10 cellular contexts compared by ENCODE assay signal in genomic region chr1:191695865-191696264, GRCh38.
DNase-seq lines count a peak whose midpoint lies in the region; ATAC-seq lines count a peak whose summit lies in the region.
"Had no signal": no experiment of that assay in that cellular context is flagged by ENCODE, and none has a peak within 500 bp of the region (broad histone marks: within the 10 kb centered on the region; RNA-seq: fewer than 3 reads in every experiment).

No MANE protein-coding gene starts in this region.

- no peaks in the 10 kb centered on the region for H3K4me1 Mint-ChIP-seq in activated naive CD4-positive, alpha-beta T cell treated with anti-CD3 and anti-CD28 coated beads for 36 hours (ENCODE audit: low read depth)
- H3K4me1 Mint-ChIP-seq in activated naive CD4-positive, alpha-beta T cell treated with anti-CD3 and anti-CD28 coated beads, Interleukin-2, amount 10 ng/mL, durations not matched to agents 7 days and 5 days: no peaks in the 10 kb centered on the region

- peaks cover 2% of the 10 kb centered on the region for H3K27me3 Mint-ChIP-seq in activated naive CD4-positive, alpha-beta T cell treated with anti-CD3 and anti-CD28 coated beads for 36 hours (ENCODE audit: low read depth)
- no peaks in the 10 kb centered on the region for H3K27me3 Mint-ChIP-seq in activated naive CD4-positive, alpha-beta T cell treated with anti-CD3 and anti-CD28 coated beads, Interleukin-2, amount 10 ng/mL, durations not matched to agents 7 days and 5 days

- no peak overlapping the region for H3K4me3 Mint-ChIP-seq in activated naive CD4-positive, alpha-beta T cell treated with anti-CD3 and anti-CD28 coated beads for 36 hours
- H3K4me3 Mint-ChIP-seq in activated naive CD4-positive, alpha-beta T cell treated with anti-CD3 and anti-CD28 coated beads, Interleukin-2, amount 10 ng/mL, durations not matched to agents 7 days and 5 days: no peak overlapping the region

- peak; percentile 42 for DNase-seq in foreskin melanocyte
- DNase-seq in activated T-cell treated with anti-CD3 and anti-CD28 coated beads, Interleukin-2, amount 50 U/mL, for 48 hours: no peak
- no peak for DNase-seq in COLO829 (ENCODE audit: low spot score)
- no peak for DNase-seq in activated naive CD4-positive, alpha-beta T cell treated with anti-CD3 and anti-CD28 coated beads for 36 hours
- no peak for DNase-seq in activated naive CD4-positive, alpha-beta T cell treated with anti-CD3 and anti-CD28 coated beads, Interleukin-2, amount 10 ng/mL, durations not matched to agents 7 days and 5 days
- DNase-seq: NCI-H1436, psoas muscle had no signal

- peak; percentile 91 for ATAC-seq in GM18907 (IDR thresholded peaks at IDR 0.05; ENCODE audit: unreplicated experiment)
- peak; percentile 68 for ATAC-seq in HG02571 (IDR thresholded peaks at IDR 0.05; ENCODE audit: unreplicated experiment)
- ATAC-seq in HG03442 (IDR thresholded peaks at IDR 0.05; ENCODE audit: unreplicated experiment): peak; percentile 94
- ATAC-seq: psoas muscle had no signal

- H3K36me3 Mint-ChIP-seq in activated naive CD4-positive, alpha-beta T cell treated with anti-CD3 and anti-CD28 coated beads for 36 hours (ENCODE audit: low read depth): no peaks in the 10 kb centered on the region
- no peaks in the 10 kb centered on the region for H3K36me3 Mint-ChIP-seq in activated naive CD4-positive, alpha-beta T cell treated with anti-CD3 and anti-CD28 coated beads, Interleukin-2, amount 10 ng/mL, durations not matched to agents 7 days and 5 days

- H3K9me3 Mint-ChIP-seq in activated naive CD4-positive, alpha-beta T cell treated with anti-CD3 and anti-CD28 coated beads for 36 hours: peaks cover 9% of the 10 kb centered on the region
- H3K9me3 Mint-ChIP-seq in activated naive CD4-positive, alpha-beta T cell treated with anti-CD3 and anti-CD28 coated beads, Interleukin-2, amount 10 ng/mL, durations not matched to agents 7 days and 5 days: peaks cover 6% of the 10 kb centered on the region

- intact Hi-C loops in activated naive CD4-positive, alpha-beta T cell treated with anti-CD3 and anti-CD28 coated beads for 36 hours (cut with micrococcal nuclease): no loop called here

- no peak overlapping the region for H3K27ac Mint-ChIP-seq in activated naive CD4-positive, alpha-beta T cell treated with anti-CD3 and anti-CD28 coated beads for 36 hours
- H3K27ac Mint-ChIP-seq in activated naive CD4-positive, alpha-beta T cell treated with anti-CD3 and anti-CD28 coated beads, Interleukin-2, amount 10 ng/mL, durations not matched to agents 7 days and 5 days: no peak overlapping the region

- CTCF ChIA-PET in activated naive CD4-positive, alpha-beta T cell treated with anti-CD3 and anti-CD28 coated beads for 36 hours (lab: Charles Lee): no interaction called here
- CTCF ChIA-PET in activated naive CD4-positive, alpha-beta T cell treated with anti-CD3 and anti-CD28 coated beads, Interleukin-2, amount 10 ng/mL, durations not matched to agents 7 days and 5 days (lab: Charles Lee): no interaction called here
